Comparison of ENCODE assay signal across 1 cellular context in the genomic region with DNA sequence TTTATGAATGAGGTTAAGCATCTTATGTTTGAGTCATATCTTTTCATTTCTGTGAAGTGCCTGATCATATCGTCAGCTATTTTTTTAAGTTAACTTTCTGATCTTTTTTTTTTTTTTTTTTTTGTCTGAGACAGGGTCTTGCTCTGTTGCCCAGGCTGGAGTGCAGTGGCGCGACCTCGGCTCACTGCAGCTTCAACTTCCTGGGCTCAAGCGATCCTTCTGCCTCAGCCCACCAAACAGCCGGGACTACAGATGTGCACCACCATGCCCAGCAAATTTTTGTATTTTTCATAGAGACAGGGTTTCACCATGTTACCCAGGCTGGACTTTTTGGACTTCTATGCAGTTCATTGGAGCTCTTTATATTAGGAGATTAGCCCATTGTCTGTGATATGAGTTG.
TF ChIP-seq lines count a peak whose summit lies in the region.

No MANE protein-coding gene starts in this region.

TF ChIP-seq in WTC11, 78 proteins besides CTCF, POLR2A, EP300 and RAD21 (continued from another document):
- TF ChIP-seq, protein P1, sequence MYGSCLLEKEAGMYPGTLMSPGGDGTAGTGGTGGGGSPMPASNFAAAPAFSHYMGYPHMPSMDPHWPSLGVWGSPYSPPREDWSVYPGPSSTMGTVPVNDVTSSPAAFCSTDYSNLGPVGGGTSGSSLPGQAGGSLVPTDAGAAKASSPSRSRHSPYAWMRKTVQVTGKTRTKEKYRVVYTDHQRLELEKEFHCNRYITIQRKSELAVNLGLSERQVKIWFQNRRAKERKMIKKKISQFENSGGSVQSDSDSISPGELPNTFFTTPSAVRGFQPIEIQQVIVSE (CRISPR knock-in tag; IDR thresholded peaks at IDR 0.05; ENCODE audit: borderline replicate concordance) = no peak
- TF ChIP-seq ZNF423 (CRISPR knock-in tag; IDR thresholded peaks at IDR 0.05) (no peak), STAT6 (CRISPR knock-in tag; conservative IDR thresholded peaks at IDR 0.05; ENCODE audit: low read depth) (no peak), ZNF121 (CRISPR knock-in tag; IDR thresholded peaks at IDR 0.05) (peak; percentile 98)
